Comparison of ENCODE assay signal across 29 cellular contexts in genomic region chr22:50441428-50441993, GRCh38. TPM values are rescaled to one million over a fixed set of nuclear protein-coding genes. Genes with fewer than 3 reads are reported as not detected.
DNase-seq lines count a peak whose midpoint lies in the region; ATAC-seq and TF ChIP-seq lines count a peak whose summit lies in the region.
"Had no signal": no experiment of that assay in that cellular context is flagged by ENCODE, and none has a peak within 500 bp of the region (broad histone marks: within the 10 kb centered on the region; RNA-seq: fewer than 3 reads in every experiment).

No MANE protein-coding gene starts in this region.

- intact Hi-C loops in natural killer cell (cut with micrococcal nuclease) = no loop called here

- no peak overlapping the region for H3K23ac ChIP-seq in H9 (ENCODE audit: insufficient read length, low read depth, low read length)

- H3K14ac ChIP-seq in H9 (ENCODE audit: insufficient read depth, low read length) = no peak overlapping the region

- no peak overlapping the region for H3T11ph ChIP-seq in H9 (ENCODE audit: low read length)

- H3K4me3 Mint-ChIP-seq in natural killer cell = no peak overlapping the region
- H3K4me3 Mint-ChIP-seq in natural killer cell treated with Interleukin-12 subunit alpha and Interleukin-12 subunit beta and Interleukin-15 and Interleukin-18, amount 100 ng/mL, for 72 hours = no peak overlapping the region
- H3K4me3 Mint-ChIP-seq in immature natural killer cell = no peak overlapping the region
- H3K4me3 Mint-ChIP-seq in stimulated activated naive B cell treated with anti-CD40 and anti-IgM and Interleukin-4, amounts not matched to agents 10 μg/mL and 1 μg/mL and 100 μg/mL, for 72 hours = peak overlapping the region; percentile 32 to 50
- no peak overlapping the region for H3K4me3 Mint-ChIP-seq in H9
- H3K4me3 Mint-ChIP-seq: activated CD4-positive, alpha-beta T cell treated with anti-CD3 and anti-CD28 coated beads, Interleukin-2, amount 10 ng/mL, durations not matched to agents 24 days and 14 days; GM23338 had no signal

- TF ChIP-seq CTCF in natural killer cell (IDR thresholded peaks at IDR 0.05) = no peak
- TF ChIP-seq CTCF in RWPE1 (conservative IDR thresholded peaks at IDR 0.05; ENCODE audit: low read depth) = no peak
- no peak for TF ChIP-seq CTCF in H9 (conservative IDR thresholded peaks at IDR 0.05)

- no CpG with 5 or more reads among the region's 17 CpGs for WGBS in H9 (ENCODE audit: extremely low coverage, insufficient read length, low lambda C conversion rate)

- H3K56ac ChIP-seq in H9 (ENCODE audit: insufficient read length, low read depth, low read length) = no peak overlapping the region

- H3K36me3 Mint-ChIP-seq in natural killer cell (no peaks in the 10 kb centered on the region), immature natural killer cell (no peaks in the 10 kb centered on the region), H9 (ENCODE audit: insufficient read depth in 1 of 3, low read depth in 3 of 3) (peaks cover 0 to 46% (median 19%) of the 10 kb centered on the region in 3 experiments; a peak in 5 of 7 replicates)
- no peaks in the 10 kb centered on the region for H3K36me3 Mint-ChIP-seq in natural killer cell treated with Interleukin-12 subunit alpha and Interleukin-12 subunit beta and Interleukin-15 and Interleukin-18, amount 100 ng/mL, for 72 hours
- peaks cover 31 to 38% of the 10 kb centered on the region in 2 donors for H3K36me3 Mint-ChIP-seq in stimulated activated naive B cell treated with anti-CD40 and anti-IgM and Interleukin-4, amounts not matched to agents 10 μg/mL and 1 μg/mL and 100 μg/mL, for 72 hours

- ATAC-seq in natural killer cell (no peak), HG03095 (IDR thresholded peaks at IDR 0.05; ENCODE audit: unreplicated experiment) (no peak), HG03175 (IDR thresholded peaks at IDR 0.05; ENCODE audit: unreplicated experiment) (no peak)
- ATAC-seq in natural killer cell treated with Interleukin-12 subunit alpha and Interleukin-12 subunit beta and Interleukin-15 and Interleukin-18, amount 100 ng/mL, for 72 hours = no peak
- ATAC-seq in stimulated activated naive B cell treated with anti-CD40 and anti-IgM and Interleukin-4, amounts not matched to agents 10 μg/mL and 1 μg/mL and 100 μg/mL, for 72 hours (replicated peaks) = no peak
- ATAC-seq: gastroesophageal sphincter; naive thymus-derived CD8-positive, alpha-beta T cell; PC-3 had no signal

- POLR2A ChIA-PET in RWPE1 (lab: Yijun Ruan, JAX; ENCODE audit: low non-redundant PET) = no interaction called here

- no peak overlapping the region for H2BK20ac ChIP-seq in H9 (ENCODE audit: low read depth, low read length, poor library complexity, severe bottlenecking)

- H2AK5ac ChIP-seq in H9 (ENCODE audit: insufficient read length, low read length) = no peak overlapping the region

- no peaks in the 10 kb centered on the region for H4K20me1 ChIP-seq in H9 (ENCODE audit: control insufficient read depth, insufficient read depth, insufficient read length)

- H3K27ac ChIP-seq in RWPE1 (peak overlapping the region; percentile 57), H9 (ENCODE audit: insufficient read length, low read depth, low read length) (no peak overlapping the region)
- H3K27ac ChIP-seq: C4-2B, ovary, thoracic aorta, uterus had no signal

- no peaks in the 10 kb centered on the region for H3K79me2 ChIP-seq in H9 (ENCODE audit: insufficient read depth, low read length)

- H3K9me3 Mint-ChIP-seq in natural killer cell = no peaks in the 10 kb centered on the region
- no peaks in the 10 kb centered on the region for H3K9me3 Mint-ChIP-seq in natural killer cell treated with Interleukin-12 subunit alpha and Interleukin-12 subunit beta and Interleukin-15 and Interleukin-18, amount 100 ng/mL, for 72 hours
- no peaks in the 10 kb centered on the region for H3K9me3 Mint-ChIP-seq in immature natural killer cell
- no peaks in the 10 kb centered on the region for H3K9me3 Mint-ChIP-seq in stimulated activated naive B cell treated with anti-CD40 and anti-IgM and Interleukin-4, amounts not matched to agents 10 μg/mL and 1 μg/mL and 100 μg/mL, for 72 hours
- no peaks in the 10 kb centered on the region for H3K9me3 Mint-ChIP-seq in H9
- H3K9me3 Mint-ChIP-seq: activated CD4-positive, alpha-beta T cell treated with anti-CD3 and anti-CD28 coated beads, Interleukin-2, amount 10 ng/mL, durations not matched to agents 24 days and 14 days; GM23338; naive thymus-derived CD8-positive, alpha-beta T cell had no signal

- H3K4me1 ChIP-seq in H9 (ENCODE audit: insufficient read depth, low read length) = no peaks in the 10 kb centered on the region
- H3K4me1 ChIP-seq: uterus had no signal

- H3K4me1 Mint-ChIP-seq in natural killer cell (peaks cover 19 to 35% of the 10 kb centered on the region in 2 donors), immature natural killer cell (peaks cover 24 to 26% of the 10 kb centered on the region in 2 donors), H9 (peaks cover 3 to 11% of the 10 kb centered on the region in 2 experiments; a peak in 3 of 4 replicates)
- H3K4me1 Mint-ChIP-seq in natural killer cell treated with Interleukin-12 subunit alpha and Interleukin-12 subunit beta and Interleukin-15 and Interleukin-18, amount 100 ng/mL, for 72 hours (ENCODE audit: low read depth in 2 of 2) = peaks cover 4 to 7% of the 10 kb centered on the region in 2 donors
- peaks cover 11 to 20% of the 10 kb centered on the region in 2 donors for H3K4me1 Mint-ChIP-seq in stimulated activated naive B cell treated with anti-CD40 and anti-IgM and Interleukin-4, amounts not matched to agents 10 μg/mL and 1 μg/mL and 100 μg/mL, for 72 hours
- H3K4me1 Mint-ChIP-seq: activated CD4-positive, alpha-beta T cell treated with anti-CD3 and anti-CD28 coated beads, Interleukin-2, amount 10 ng/mL, durations not matched to agents 24 days and 14 days had no signal

- peak overlapping the region; percentile 73 to 90 for H3K27ac Mint-ChIP-seq in natural killer cell
- H3K27ac Mint-ChIP-seq in natural killer cell treated with Interleukin-12 subunit alpha and Interleukin-12 subunit beta and Interleukin-15 and Interleukin-18, amount 100 ng/mL, for 72 hours = no peak overlapping the region
- peak overlapping the region in 4 of 6 donors; percentile 24 to 91 (median 53) for H3K27ac Mint-ChIP-seq in immature natural killer cell
- peak overlapping the region; percentile 91 for H3K27ac Mint-ChIP-seq in stimulated activated naive B cell treated with anti-CD40 and anti-IgM and Interleukin-4, amounts not matched to agents 10 μg/mL and 1 μg/mL and 100 μg/mL, for 72 hours
- no peak overlapping the region for H3K27ac Mint-ChIP-seq in H9
- H3K27ac Mint-ChIP-seq: activated CD4-positive, alpha-beta T cell treated with anti-CD3 and anti-CD28 coated beads, Interleukin-2, amount 10 ng/mL, durations not matched to agents 24 days and 14 days; GM23338 had no signal

- no peak overlapping the region for H2BK5ac ChIP-seq in H9 (ENCODE audit: insufficient read length, low read length)

- H3K23me2 ChIP-seq in H9 (ENCODE audit: insufficient read length, low read depth, low read length, poor library complexity, severe bottlenecking) = no peaks in the 10 kb centered on the region

- H3K9me3 ChIP-seq in H9 (ENCODE audit: control insufficient read depth, low read depth, low read length) = no peaks in the 10 kb centered on the region
- H3K9me3 ChIP-seq: gastroesophageal sphincter, ovary, thoracic aorta, uterus had no signal

- DNase-seq in natural killer cell (no peak), RWPE1 (ENCODE audit: low spot score) (no peak), immature natural killer cell (no peak), H9 (no peak)
- DNase-seq in natural killer cell treated with Interleukin-12 subunit alpha and Interleukin-12 subunit beta and Interleukin-15 and Interleukin-18, amount 100 ng/mL, for 72 hours (ENCODE audit: low spot score) = no peak
- no peak for DNase-seq in stimulated activated naive B cell treated with anti-CD40 and anti-IgM and Interleukin-4, amounts not matched to agents 10 μg/mL and 1 μg/mL and 100 μg/mL, for 72 hours
- DNase-seq: activated CD4-positive, alpha-beta T cell treated with anti-CD3 and anti-CD28 coated beads, Interleukin-2, amount 10 ng/mL, durations not matched to agents 24 days and 14 days; cerebellar nuclear complex; dorsolateral prefrontal cortex; hippocampal formation; NCI-H1092 treated with DMSO at 0.1 percent for 48 hours; NCI-H187; NCI-H524; PC-3; SHP77 treated with DMSO at 0.1 percent for 48 hours; stimulated activated CD4-positive, alpha-beta T cell treated with anti-CD3 and anti-CD28 coated beads, Interleukin-4, amount 100 ng/mL, for 24 hours; stimulated activated naive CD4-positive, alpha-beta T cell; T1000; uterus had no signal

- H2BK120ac ChIP-seq in H9 (ENCODE audit: low read depth, low read length, poor library complexity, severe bottlenecking) = no peak overlapping the region

- H4K8ac ChIP-seq in H9 (replicated peaks; ENCODE audit: insufficient read length, low read depth, low read length) = no peak overlapping the region

- H3K27me3 Mint-ChIP-seq in natural killer cell (ENCODE audit: low read depth in 2 of 2) = no peaks in the 10 kb centered on the region
- H3K27me3 Mint-ChIP-seq in natural killer cell treated with Interleukin-12 subunit alpha and Interleukin-12 subunit beta and Interleukin-15 and Interleukin-18, amount 100 ng/mL, for 72 hours = no peaks in the 10 kb centered on the region
- peaks cover 5 to 43% (median 5%) of the 10 kb centered on the region in 3 donors for H3K27me3 Mint-ChIP-seq in immature natural killer cell (ENCODE audit: low read depth in 3 of 3)
- H3K27me3 Mint-ChIP-seq in stimulated activated naive B cell treated with anti-CD40 and anti-IgM and Interleukin-4, amounts not matched to agents 10 μg/mL and 1 μg/mL and 100 μg/mL, for 72 hours = no peaks in the 10 kb centered on the region
- H3K27me3 Mint-ChIP-seq in H9 (ENCODE audit: low read depth) = no peaks in the 10 kb centered on the region
- H3K27me3 Mint-ChIP-seq: activated CD4-positive, alpha-beta T cell treated with anti-CD3 and anti-CD28 coated beads, Interleukin-2, amount 10 ng/mL, durations not matched to agents 24 days and 14 days; naive thymus-derived CD8-positive, alpha-beta T cell had no signal

- H3K79me1 ChIP-seq in H9 (ENCODE audit: insufficient read depth, low read depth, low read length, poor library complexity, severe bottlenecking) = no peaks in the 10 kb centered on the region

- H3K27me3 ChIP-seq in H9 (ENCODE audit: insufficient read depth, low read length) = no peaks in the 10 kb centered on the region
- H3K27me3 ChIP-seq: dorsolateral prefrontal cortex, gastroesophageal sphincter, ovary, uterus had no signal

- H3K18ac ChIP-seq in H9 (ENCODE audit: insufficient read length, low read depth, low read length) = no peak overlapping the region

- H3K4me2 ChIP-seq in H9 (ENCODE audit: insufficient read depth, insufficient read length, low read length) = no peak overlapping the region
- H3K4me2 ChIP-seq: GM23338 had no signal

- H4K91ac ChIP-seq in H9 (ENCODE audit: insufficient read length, low read depth, low read length) = no peak overlapping the region

- no peak overlapping the region for H3K9ac ChIP-seq in H9 (ENCODE audit: extremely low read depth, insufficient read length, low read length)

- CTCF ChIA-PET in RWPE1 (lab: Yijun Ruan, JAX) = interaction anchor here (0.7 kb wide), 1 partner anchor 180 kb away, joined by 3 read pairs; the partner anchor contains the start of gene MAPK12

- H2AFZ ChIP-seq in H9 (ENCODE audit: low read length) = no peak overlapping the region
- H2AFZ ChIP-seq: GM23338 had no signal

- no peak overlapping the region for H3K4ac ChIP-seq in H9 (ENCODE audit: low read depth, low read length)

- no peak overlapping the region for H2BK12ac ChIP-seq in H9 (ENCODE audit: insufficient read length, low read depth, low read length)

- H2BK15ac ChIP-seq in H9 (ENCODE audit: low read depth, low read length) = no peak overlapping the region

- no peak overlapping the region for H4K5ac ChIP-seq in H9 (ENCODE audit: insufficient read length, low read depth, low read length)

RNA-seq across cellular contexts. Expression of gene SBF1, which starts 33.3 kb away (rescaled TPM):
- total RNA-seq in natural killer cell (100 to 1,000 TPM; 235 to 284 (median 242) TPM), H9 (2021) (69.8 and 72.0 TPM in 2 replicates)
- 100 to 1,000 TPM; 114 to 152 TPM for total RNA-seq in natural killer cell treated with Interleukin-12 subunit alpha and Interleukin-12 subunit beta and Interleukin-15 and Interleukin-18, amount 100 ng/mL, for 72 hours
- polyA plus RNA-seq in immature natural killer cell = 10 to 100 TPM; 12.1 to 42.8 (median 14.2) TPM

RNA-seq across cellular contexts. Expression of gene ADM2, which starts 39.8 kb away (rescaled TPM):
- 1 to 10 TPM in 2 of 3 donors, under 1 TPM in 1; 0.26 to 2.5 (median 1.5) TPM for total RNA-seq in natural killer cell
- total RNA-seq in natural killer cell treated with Interleukin-12 subunit alpha and Interleukin-12 subunit beta and Interleukin-15 and Interleukin-18, amount 100 ng/mL, for 72 hours = 1 to 10 TPM; 2.6 to 6.7 TPM
- under 1 TPM in 1 of 3 donors, not detected in 2; 0.38 TPM for polyA plus RNA-seq in immature natural killer cell
- 11.4 and 11.9 TPM in 2 replicates for total RNA-seq in H9 (2021)

RNA-seq across cellular contexts. Expression of gene MIOX, which starts 45.1 kb away (rescaled TPM):
- under 1 TPM in 1 of 3 donors, not detected in 2; 0.23 TPM for total RNA-seq in natural killer cell
- total RNA-seq in natural killer cell treated with Interleukin-12 subunit alpha and Interleukin-12 subunit beta and Interleukin-15 and Interleukin-18, amount 100 ng/mL, for 72 hours = under 1 TPM in 1 of 2 donors, not detected in 1; 0.45 TPM
- polyA plus RNA-seq in immature natural killer cell = not detected
- total RNA-seq in H9 (2021) = 1.4 and 1.5 TPM in 2 replicates
- total RNA-seq: endothelial cell of umbilical vein, gastroesophageal sphincter, GM23338, liver, PC-3, thoracic aorta, uterus had no signal
- polyA plus RNA-seq: endothelial cell of umbilical vein, GM23338, liver, ovary had no signal

Comparison
In these comparisons a context has a peak if more than half of its experiments do, and no peak if none do; other contexts are left out.
1. H3K27ac Mint-ChIP-seq: peak in natural killer cell (2 of 2), immature natural killer cell (4 of 6) and stimulated activated naive B cell treated with anti-CD40 and anti-IgM and Interleukin-4, amounts not matched to agents 10 μg/mL and 1 μg/mL and 100 μg/mL, for 72 hours (single experiment); none in natural killer cell treated with Interleukin-12 subunit alpha and Interleukin-12 subunit beta and Interleukin-15 and Interleukin-18, amount 100 ng/mL, for 72 hours (0 of 2) and H9 (0 of 3).
2. H3K4me3 Mint-ChIP-seq: peak in stimulated activated naive B cell treated with anti-CD40 and anti-IgM and Interleukin-4, amounts not matched to agents 10 μg/mL and 1 μg/mL and 100 μg/mL, for 72 hours (2 of 2); none in natural killer cell (single experiment), natural killer cell treated with Interleukin-12 subunit alpha and Interleukin-12 subunit beta and Interleukin-15 and Interleukin-18, amount 100 ng/mL, for 72 hours (single experiment), immature natural killer cell (0 of 5) and H9 (0 of 2).